Comparison of ENCODE assay signal across 1 cellular context in the genomic region with DNA sequence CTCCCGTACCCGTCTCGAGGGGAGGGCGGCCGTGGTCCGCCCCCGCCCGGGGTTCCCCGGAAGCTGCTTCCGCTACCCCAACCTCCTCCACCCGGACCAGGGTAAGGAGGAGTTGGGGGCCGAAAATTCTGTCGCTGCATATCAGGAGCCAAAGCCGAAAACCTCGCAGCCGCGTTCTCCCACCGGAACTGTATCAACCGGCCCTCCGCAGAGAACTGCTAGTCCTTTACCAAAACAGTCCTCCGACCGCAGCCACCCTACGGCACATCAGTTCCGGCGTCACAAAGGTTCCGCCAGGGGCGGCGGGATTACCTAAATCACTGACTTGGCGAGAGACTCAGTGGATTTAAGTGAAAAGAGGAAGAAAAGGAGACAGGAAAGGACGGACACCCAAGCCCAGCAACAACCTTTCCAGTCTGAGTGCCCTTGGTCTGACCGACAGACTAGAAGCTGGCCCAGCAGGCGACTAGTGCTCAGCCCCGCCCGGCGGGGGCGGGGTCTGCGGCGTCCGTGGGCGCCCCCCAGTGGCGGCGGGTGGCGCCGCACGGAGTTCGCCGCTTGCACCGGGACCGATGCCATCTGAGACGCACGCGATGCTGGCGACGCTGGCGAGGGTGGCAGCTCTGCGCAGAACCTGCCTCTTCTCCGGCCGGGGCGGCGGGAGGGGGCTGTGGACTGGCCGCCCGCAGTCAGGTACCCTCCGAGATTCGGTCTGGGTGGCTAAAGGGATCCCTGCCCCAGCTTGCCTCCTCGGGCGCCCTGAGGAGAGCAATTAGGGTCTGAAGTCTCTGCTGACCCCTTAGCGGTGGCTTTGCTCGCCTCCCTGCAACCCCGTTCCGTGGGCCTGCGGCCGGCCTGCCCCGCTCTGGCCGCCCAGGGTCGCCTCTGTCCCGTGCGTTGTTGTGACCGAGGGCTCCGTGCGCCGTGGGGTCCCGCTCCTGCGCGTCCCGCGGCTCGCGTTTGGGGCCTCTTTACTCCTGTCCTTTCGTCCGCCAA.
A peak's percentile ranks its signal among the peaks of the same experiment; 100 is the strongest.
TF ChIP-seq lines count a peak whose summit lies in the region.

A gene (minus strand): TSS at position 195 of the 996 bp plus-strand sequence. CDS start 55 bp downstream, at position 140.
A gene (plus strand): TSS at position 578 of the 996 bp plus-strand sequence.

TF ChIP-seq in HepG2, 621 proteins besides CTCF, POLR2A, EP300 and RAD21 (continued from another document and continues in another):
- TF ChIP-seq, protein P1, sequence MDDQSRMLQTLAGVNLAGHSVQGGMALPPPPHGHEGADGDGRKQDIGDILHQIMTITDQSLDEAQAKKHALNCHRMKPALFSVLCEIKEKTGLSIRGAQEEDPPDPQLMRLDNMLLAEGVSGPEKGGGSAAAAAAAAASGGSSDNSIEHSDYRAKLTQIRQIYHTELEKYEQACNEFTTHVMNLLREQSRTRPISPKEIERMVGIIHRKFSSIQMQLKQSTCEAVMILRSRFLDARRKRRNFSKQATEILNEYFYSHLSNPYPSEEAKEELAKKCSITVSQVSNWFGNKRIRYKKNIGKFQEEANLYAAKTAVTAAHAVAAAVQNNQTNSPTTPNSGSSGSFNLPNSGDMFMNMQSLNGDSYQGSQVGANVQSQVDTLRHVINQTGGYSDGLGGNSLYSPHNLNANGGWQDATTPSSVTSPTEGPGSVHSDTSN (CRISPR knock-in tag; IDR thresholded peaks at IDR 0.05; ENCODE audit: borderline replicate concordance): no peak
- TF ChIP-seq ZNF782 (CRISPR knock-in tag; IDR thresholded peaks at IDR 0.05; ENCODE audit: borderline replicate concordance) (0 out of 2 replicates have a peak, but pooled peaks have one; percentile 49), SMARCC2 (IDR thresholded peaks at IDR 0.05) (no peak), LCORL (IDR thresholded peaks at IDR 0.05) (no peak), LCORL (CRISPR knock-in tag; IDR thresholded peaks at IDR 0.05) (peak; percentile 43; the same call in 1 of the 2 replicates), ZNF138 (CRISPR knock-in tag; IDR thresholded peaks at IDR 0.05; ENCODE audit: low read depth) (no peak), HNRNPK (IDR thresholded peaks at IDR 0.05; ENCODE audit: low read depth, low read length, poor library complexity, severe bottlenecking) (peak; percentile 12), ZEB1 (IDR thresholded peaks at IDR 0.05; ENCODE audit: insufficient replicate concordance, low read depth) (no peak), FOXK2 (IDR thresholded peaks at IDR 0.05) (no peak), GTF2F1 (IDR thresholded peaks at IDR 0.05; ENCODE audit: low read length) (0 out of 2 replicates have a peak, but pooled peaks have one; percentile 29), JUNB (CRISPR knock-in tag; IDR thresholded peaks at IDR 0.05; ENCODE audit: borderline replicate concordance) (peak; percentile 39; the same call in 1 of the 2 replicates), ZNF841 (CRISPR knock-in tag; IDR thresholded peaks at IDR 0.05; ENCODE audit: borderline replicate concordance) (peak; percentile 19), ISX (CRISPR knock-in tag; conservative IDR thresholded peaks at IDR 0.05) (no peak), TBX2 (CRISPR knock-in tag; IDR thresholded peaks at IDR 0.05; ENCODE audit: borderline replicate concordance) (peak; percentile 32; the same call in 1 of the 2 replicates), RBFOX2 (IDR thresholded peaks at IDR 0.05; ENCODE audit: low read depth, low read length) (peak; percentile 84), PAF1 (CRISPR knock-in tag; IDR thresholded peaks at IDR 0.05) (no peak), NFYB (CRISPR knock-in tag; IDR thresholded peaks at IDR 0.05) (no peak), SNRNP70 (IDR thresholded peaks at IDR 0.05; ENCODE audit: low read depth, low read length) (no peak), ZSCAN25 (CRISPR knock-in tag; IDR thresholded peaks at IDR 0.05) (0 out of 2 replicates have a peak, but pooled peaks have one; percentile 29), MIER3 (CRISPR knock-in tag; IDR thresholded peaks at IDR 0.05; ENCODE audit: borderline replicate concordance) (peak; percentile 55; the same call in 1 of the 2 replicates), ZNF878 (CRISPR knock-in tag; IDR thresholded peaks at IDR 0.05) (no peak), MEIS1 (CRISPR knock-in tag; IDR thresholded peaks at IDR 0.05; ENCODE audit: borderline replicate concordance) (no peak; the same call in 1 of the 2 replicates), NONO (IDR thresholded peaks at IDR 0.05) (no peak), NONO (CRISPR knock-in tag; conservative IDR thresholded peaks at IDR 0.05) (peak; percentile 66), SPEN (CRISPR knock-in tag; IDR thresholded peaks at IDR 0.05; ENCODE audit: low read depth) (peak; percentile 61; the same call in 1 of the 2 replicates)
- TF ChIP-seq, protein P2, sequence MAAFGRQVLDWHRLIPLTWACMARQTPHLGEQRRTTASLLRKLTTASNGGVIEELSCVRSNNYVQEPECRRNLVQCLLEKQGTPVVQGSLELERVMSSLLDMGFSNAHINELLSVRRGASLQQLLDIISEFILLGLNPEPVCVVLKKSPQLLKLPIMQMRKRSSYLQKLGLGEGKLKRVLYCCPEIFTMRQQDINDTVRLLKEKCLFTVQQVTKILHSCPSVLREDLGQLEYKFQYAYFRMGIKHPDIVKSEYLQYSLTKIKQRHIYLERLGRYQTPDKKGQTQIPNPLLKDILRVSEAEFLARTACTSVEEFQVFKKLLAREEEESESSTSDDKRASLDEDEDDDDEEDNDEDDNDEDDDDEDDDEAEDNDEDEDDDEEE (CRISPR knock-in tag; IDR thresholded peaks at IDR 0.05): no peak
- TF ChIP-seq, protein P3, sequence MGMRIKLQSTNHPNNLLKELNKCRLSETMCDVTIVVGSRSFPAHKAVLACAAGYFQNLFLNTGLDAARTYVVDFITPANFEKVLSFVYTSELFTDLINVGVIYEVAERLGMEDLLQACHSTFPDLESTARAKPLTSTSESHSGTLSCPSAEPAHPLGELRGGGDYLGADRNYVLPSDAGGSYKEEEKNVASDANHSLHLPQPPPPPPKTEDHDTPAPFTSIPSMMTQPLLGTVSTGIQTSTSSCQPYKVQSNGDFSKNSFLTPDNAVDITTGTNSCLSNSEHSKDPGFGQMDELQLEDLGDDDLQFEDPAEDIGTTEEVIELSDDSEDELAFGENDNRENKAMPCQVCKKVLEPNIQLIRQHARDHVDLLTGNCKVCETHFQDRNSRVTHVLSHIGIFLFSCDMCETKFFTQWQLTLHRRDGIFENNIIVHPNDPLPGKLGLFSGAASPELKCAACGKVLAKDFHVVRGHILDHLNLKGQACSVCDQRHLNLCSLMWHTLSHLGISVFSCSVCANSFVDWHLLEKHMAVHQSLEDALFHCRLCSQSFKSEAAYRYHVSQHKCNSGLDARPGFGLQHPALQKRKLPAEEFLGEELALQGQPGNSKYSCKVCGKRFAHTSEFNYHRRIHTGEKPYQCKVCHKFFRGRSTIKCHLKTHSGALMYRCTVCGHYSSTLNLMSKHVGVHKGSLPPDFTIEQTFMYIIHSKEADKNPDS (CRISPR knock-in tag; IDR thresholded peaks at IDR 0.05): no peak
- TF ChIP-seq, protein P4, sequence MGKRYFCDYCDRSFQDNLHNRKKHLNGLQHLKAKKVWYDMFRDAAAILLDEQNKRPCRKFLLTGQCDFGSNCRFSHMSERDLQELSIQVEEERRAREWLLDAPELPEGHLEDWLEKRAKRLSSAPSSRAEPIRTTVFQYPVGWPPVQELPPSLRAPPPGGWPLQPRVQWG (CRISPR knock-in tag; IDR thresholded peaks at IDR 0.05; ENCODE audit: borderline replicate concordance, low read depth): no peak
- TF ChIP-seq, protein P5, sequence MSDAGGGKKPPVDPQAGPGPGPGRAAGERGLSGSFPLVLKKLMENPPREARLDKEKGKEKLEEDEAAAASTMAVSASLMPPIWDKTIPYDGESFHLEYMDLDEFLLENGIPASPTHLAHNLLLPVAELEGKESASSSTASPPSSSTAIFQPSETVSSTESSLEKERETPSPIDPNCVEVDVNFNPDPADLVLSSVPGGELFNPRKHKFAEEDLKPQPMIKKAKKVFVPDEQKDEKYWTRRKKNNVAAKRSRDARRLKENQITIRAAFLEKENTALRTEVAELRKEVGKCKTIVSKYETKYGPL (CRISPR knock-in tag; IDR thresholded peaks at IDR 0.05): peak; percentile 21; the same call in 1 of the 2 replicates
- TF ChIP-seq, protein P6, sequence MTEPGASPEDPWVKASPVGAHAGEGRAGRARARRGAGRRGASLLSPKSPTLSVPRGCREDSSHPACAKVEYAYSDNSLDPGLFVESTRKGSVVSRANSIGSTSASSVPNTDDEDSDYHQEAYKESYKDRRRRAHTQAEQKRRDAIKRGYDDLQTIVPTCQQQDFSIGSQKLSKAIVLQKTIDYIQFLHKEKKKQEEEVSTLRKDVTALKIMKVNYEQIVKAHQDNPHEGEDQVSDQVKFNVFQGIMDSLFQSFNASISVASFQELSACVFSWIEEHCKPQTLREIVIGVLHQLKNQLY (CRISPR knock-in tag; IDR thresholded peaks at IDR 0.05): no peak
- TF ChIP-seq, protein P7, sequence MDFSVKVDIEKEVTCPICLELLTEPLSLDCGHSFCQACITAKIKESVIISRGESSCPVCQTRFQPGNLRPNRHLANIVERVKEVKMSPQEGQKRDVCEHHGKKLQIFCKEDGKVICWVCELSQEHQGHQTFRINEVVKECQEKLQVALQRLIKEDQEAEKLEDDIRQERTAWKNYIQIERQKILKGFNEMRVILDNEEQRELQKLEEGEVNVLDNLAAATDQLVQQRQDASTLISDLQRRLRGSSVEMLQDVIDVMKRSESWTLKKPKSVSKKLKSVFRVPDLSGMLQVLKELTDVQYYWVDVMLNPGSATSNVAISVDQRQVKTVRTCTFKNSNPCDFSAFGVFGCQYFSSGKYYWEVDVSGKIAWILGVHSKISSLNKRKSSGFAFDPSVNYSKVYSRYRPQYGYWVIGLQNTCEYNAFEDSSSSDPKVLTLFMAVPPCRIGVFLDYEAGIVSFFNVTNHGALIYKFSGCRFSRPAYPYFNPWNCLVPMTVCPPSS (IDR thresholded peaks at IDR 0.05): no peak
- TF ChIP-seq, protein P8, sequence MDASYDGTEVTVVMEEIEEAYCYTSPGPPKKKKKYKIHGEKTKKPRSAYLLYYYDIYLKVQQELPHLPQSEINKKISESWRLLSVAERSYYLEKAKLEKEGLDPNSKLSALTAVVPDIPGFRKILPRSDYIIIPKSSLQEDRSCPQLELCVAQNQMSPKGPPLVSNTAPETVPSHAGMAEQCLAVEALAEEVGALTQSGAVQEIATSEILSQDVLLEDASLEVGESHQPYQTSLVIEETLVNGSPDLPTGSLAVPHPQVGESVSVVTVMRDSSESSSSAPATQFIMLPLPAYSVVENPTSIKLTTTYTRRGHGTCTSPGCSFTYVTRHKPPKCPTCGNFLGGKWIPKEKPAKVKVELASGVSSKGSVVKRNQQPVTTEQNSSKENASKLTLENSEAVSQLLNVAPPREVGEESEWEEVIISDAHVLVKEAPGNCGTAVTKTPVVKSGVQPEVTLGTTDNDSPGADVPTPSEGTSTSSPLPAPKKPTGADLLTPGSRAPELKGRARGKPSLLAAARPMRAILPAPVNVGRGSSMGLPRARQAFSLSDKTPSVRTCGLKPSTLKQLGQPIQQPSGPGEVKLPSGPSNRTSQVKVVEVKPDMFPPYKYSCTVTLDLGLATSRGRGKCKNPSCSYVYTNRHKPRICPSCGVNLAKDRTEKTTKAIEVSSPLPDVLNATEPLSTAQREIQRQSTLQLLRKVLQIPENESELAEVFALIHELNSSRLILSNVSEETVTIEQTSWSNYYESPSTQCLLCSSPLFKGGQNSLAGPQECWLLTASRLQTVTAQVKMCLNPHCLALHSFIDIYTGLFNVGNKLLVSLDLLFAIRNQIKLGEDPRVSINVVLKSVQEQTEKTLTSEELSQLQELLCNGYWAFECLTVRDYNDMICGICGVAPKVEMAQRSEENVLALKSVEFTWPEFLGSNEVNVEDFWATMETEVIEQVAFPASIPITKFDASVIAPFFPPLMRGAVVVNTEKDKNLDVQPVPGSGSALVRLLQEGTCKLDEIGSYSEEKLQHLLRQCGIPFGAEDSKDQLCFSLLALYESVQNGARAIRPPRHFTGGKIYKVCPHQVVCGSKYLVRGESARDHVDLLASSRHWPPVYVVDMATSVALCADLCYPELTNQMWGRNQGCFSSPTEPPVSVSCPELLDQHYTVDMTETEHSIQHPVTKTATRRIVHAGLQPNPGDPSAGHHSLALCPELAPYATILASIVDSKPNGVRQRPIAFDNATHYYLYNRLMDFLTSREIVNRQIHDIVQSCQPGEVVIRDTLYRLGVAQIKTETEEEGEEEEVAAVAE (CRISPR knock-in tag; IDR thresholded peaks at IDR 0.05; ENCODE audit: borderline replicate concordance): no peak
- TF ChIP-seq, protein P9, sequence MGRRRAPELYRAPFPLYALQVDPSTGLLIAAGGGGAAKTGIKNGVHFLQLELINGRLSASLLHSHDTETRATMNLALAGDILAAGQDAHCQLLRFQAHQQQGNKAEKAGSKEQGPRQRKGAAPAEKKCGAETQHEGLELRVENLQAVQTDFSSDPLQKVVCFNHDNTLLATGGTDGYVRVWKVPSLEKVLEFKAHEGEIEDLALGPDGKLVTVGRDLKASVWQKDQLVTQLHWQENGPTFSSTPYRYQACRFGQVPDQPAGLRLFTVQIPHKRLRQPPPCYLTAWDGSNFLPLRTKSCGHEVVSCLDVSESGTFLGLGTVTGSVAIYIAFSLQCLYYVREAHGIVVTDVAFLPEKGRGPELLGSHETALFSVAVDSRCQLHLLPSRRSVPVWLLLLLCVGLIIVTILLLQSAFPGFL (CRISPR knock-in tag; IDR thresholded peaks at IDR 0.05): no peak
- TF ChIP-seq, protein P10, sequence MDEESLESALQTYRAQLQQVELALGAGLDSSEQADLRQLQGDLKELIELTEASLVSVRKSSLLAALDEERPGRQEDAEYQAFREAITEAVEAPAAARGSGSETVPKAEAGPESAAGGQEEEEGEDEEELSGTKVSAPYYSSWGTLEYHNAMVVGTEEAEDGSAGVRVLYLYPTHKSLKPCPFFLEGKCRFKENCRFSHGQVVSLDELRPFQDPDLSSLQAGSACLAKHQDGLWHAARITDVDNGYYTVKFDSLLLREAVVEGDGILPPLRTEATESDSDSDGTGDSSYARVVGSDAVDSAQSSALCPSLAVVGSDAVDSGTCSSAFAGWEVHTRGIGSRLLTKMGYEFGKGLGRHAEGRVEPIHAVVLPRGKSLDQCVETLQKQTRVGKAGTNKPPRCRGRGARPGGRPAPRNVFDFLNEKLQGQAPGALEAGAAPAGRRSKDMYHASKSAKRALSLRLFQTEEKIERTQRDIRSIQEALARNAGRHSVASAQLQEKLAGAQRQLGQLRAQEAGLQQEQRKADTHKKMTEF (CRISPR knock-in tag; IDR thresholded peaks at IDR 0.05): peak; percentile 86
- TF ChIP-seq, protein P11, sequence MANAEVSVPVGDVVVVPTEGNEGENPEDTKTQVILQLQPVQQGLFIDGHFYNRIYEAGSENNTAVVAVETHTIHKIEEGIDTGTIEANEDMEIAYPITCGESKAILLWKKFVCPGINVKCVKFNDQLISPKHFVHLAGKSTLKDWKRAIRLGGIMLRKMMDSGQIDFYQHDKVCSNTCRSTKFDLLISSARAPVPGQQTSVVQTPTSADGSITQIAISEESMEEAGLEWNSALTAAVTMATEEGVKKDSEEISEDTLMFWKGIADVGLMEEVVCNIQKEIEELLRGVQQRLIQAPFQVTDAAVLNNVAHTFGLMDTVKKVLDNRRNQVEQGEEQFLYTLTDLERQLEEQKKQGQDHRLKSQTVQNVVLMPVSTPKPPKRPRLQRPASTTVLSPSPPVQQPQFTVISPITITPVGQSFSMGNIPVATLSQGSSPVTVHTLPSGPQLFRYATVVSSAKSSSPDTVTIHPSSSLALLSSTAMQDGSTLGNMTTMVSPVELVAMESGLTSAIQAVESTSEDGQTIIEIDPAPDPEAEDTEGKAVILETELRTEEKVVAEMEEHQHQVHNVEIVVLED (CRISPR knock-in tag; IDR thresholded peaks at IDR 0.05; ENCODE audit: borderline replicate concordance): 0 out of 2 replicates have a peak, but pooled peaks have one; percentile 50
- TF ChIP-seq, protein P12, sequence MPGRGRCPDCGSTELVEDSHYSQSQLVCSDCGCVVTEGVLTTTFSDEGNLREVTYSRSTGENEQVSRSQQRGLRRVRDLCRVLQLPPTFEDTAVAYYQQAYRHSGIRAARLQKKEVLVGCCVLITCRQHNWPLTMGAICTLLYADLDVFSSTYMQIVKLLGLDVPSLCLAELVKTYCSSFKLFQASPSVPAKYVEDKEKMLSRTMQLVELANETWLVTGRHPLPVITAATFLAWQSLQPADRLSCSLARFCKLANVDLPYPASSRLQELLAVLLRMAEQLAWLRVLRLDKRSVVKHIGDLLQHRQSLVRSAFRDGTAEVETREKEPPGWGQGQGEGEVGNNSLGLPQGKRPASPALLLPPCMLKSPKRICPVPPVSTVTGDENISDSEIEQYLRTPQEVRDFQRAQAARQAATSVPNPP (CRISPR knock-in tag; IDR thresholded peaks at IDR 0.05): no peak
